27 cellular contexts compared by ENCODE assay signal in the genomic region with DNA sequence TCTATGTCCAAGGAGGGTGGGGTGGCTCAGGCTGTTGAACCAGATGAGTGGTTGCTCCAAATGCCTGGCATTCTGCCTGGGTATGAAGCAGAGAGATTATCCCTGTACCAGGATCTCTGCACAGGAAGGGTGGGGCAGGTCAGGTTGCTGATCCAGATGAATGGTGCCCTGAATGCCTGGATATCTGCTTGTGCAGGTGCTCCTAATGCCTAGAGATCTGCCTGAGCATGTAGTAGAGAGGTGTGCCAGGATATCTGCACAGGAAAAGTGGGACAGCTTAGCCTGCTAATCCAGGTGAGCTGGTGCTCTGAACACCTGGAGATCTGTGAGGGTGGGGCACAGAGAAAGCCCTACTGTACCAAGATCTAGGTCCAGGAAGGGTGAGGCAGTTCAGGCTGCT.
"Had no signal": no experiment of that assay in that cellular context is flagged by ENCODE, and none has a peak within 500 bp of the region (broad histone marks: within the 10 kb centered on the region; RNA-seq: fewer than 3 reads in every experiment).

No MANE protein-coding gene starts in this region.

- H3K27me3 ChIP-seq: adrenal gland, Peyer's patch had no signal

- H3K4me3 ChIP-seq: adrenal gland, K562, Peyer's patch had no signal

- ATAC-seq: activated T-cell treated with anti-CD3 and anti-CD28 coated beads, Interleukin-2, amount 50 U/mL, for 4 hours; K562 had no signal

- H3K36me3 ChIP-seq: adrenal gland, Peyer's patch had no signal

- H3K4me1 ChIP-seq: adrenal gland, Peyer's patch had no signal

- H3K27ac ChIP-seq: adrenal gland, Peyer's patch had no signal

- FAIRE-seq: K562, TTC549 had no signal

- DNase-seq: activated CD4-positive, alpha-beta memory T cell treated with anti-CD3 and anti-CD28 coated beads for 36 hours; activated CD4-positive, alpha-beta T cell treated with anti-CD3 and anti-CD28 coated beads, Interleukin-2, amount 10 ng/mL, durations not matched to agents 7 days and 5 days; activated CD4-positive, CD25-positive, alpha-beta regulatory T cell; activated CD8-positive, alpha-beta memory T cell treated with anti-CD3 and anti-CD28 coated beads for 24 hours; activated effector memory CD4-positive, alpha-beta T cell treated with anti-CD3 and anti-CD28 coated beads, Interleukin-2, amount 50 U/mL, for 16 hours; activated naive CD4-positive, alpha-beta T cell treated with anti-CD3 and anti-CD28 coated beads for 36 hours; activated naive CD8-positive, alpha-beta T cell treated with anti-CD3 and anti-CD28 coated beads, Interleukin-2, amount 10 ng/mL, durations not matched to agents 7 days and 5 days; activated T-cell treated with anti-CD3 and anti-CD28 coated beads, Interleukin-2, amount 50 U/mL, for 4 hours; adrenal gland; anterior cingulate cortex; central memory CD4-positive, alpha-beta T cell; Karpas-422; NCI-H1105 treated with DMSO at 0.1 percent for 48 hours; NCI-H146; NCI-H187 treated with DMSO at 0.1 percent for 48 hours; NCI-H2081 treated with DMSO at 0.1 percent for 48 hours; NCI-H2171 treated with DMSO at 0.1 percent for 48 hours; NCI-H226; NCI-H526; NCI-H82; OCI-M1; Peyer's patch; SIG-M5; T-helper 2 cell; T1000 had no signal

- H3K9me3 ChIP-seq: adrenal gland had no signal
